ENCODE assay signal across 1 cellular context in genomic region chr19:15769586-15769985, GRCh38.
TF ChIP-seq lines count a peak whose summit lies in the region.

No MANE protein-coding gene starts in this region.

TF ChIP-seq in GM23338, 12 proteins besides CTCF, POLR2A, EP300 and RAD21:
- TF ChIP-seq REST (IDR thresholded peaks at IDR 0.05; ENCODE audit: unreplicated experiment) (peak; percentile 34), JUNB (IDR thresholded peaks at IDR 0.05; ENCODE audit: unreplicated experiment) (no peak)
TF ChIP-seq in GM23338: peak in this region for 1.
